In the genomic region with DNA sequence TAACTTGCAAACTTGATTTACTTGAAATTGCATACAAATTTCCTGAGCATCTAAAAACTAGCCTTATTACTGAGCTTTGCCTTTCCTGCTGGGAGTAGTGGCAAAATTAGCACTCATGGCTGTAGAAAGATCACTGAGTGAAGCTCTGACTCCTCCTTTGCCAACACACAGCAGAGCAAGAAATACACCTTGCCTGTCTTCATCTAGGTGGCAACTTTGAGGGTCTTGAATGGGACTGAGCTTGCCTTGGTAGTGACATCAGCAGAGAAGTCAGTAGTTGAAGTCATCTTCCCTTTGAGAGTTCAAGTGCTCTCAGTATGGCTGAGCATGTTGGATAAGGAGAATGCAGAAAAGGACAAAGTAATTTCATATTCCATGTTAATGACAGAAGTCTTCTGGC, we compare ENCODE assay signal across 20 cellular contexts. TPM values are rescaled to one million over a fixed set of nuclear protein-coding genes. Genes with fewer than 3 reads are reported as not detected.
DNase-seq lines count a peak whose midpoint lies in the region; ATAC-seq and TF ChIP-seq lines count a peak whose summit lies in the region.
"Had no signal": no experiment of that assay in that cellular context is flagged by ENCODE, and none has a peak within 500 bp of the region (broad histone marks: within the 10 kb centered on the region; RNA-seq: fewer than 3 reads in every experiment).

No MANE protein-coding gene starts in this region.

- intact Hi-C loops in activated CD4-positive, alpha-beta T cell treated with anti-CD3 and anti-CD28 coated beads, Interleukin-2, amount 10 ng/mL, durations not matched to agents 24 days and 14 days (cut with micrococcal nuclease), result no loop called here
- intact Hi-C loops in OCI-LY7 (cut with micrococcal nuclease; ENCODE audit: unreplicated experiment), result no loop called here
- intact Hi-C loops in CD4-positive, alpha-beta T cell (cut with DNase I, micrococcal nuclease), result loop anchor here in 1 of 2 experiments (10.0 kb wide), 1 partner anchor 1124 kb away; a partner anchor contains a TSS

- H3K27ac ChIP-seq in BLaER1 treated with 17β-estradiol and CSF1 and Interleukin-3, amounts not matched to agents 10 nM and 100 nM, result no peak overlapping the region
- H3K27ac ChIP-seq in OCI-LY7 (ENCODE audit: low read depth, low read length, poor library complexity, severe bottlenecking), result no peak overlapping the region
- no peak overlapping the region for H3K27ac ChIP-seq in CD4-positive, alpha-beta T cell (ENCODE audit: low read depth, low read length)
- H3K27ac ChIP-seq: epithelial cell of prostate, left ventricle myocardium inferior, SJCRH30, tibial artery had no signal

- H3K4me3 ChIP-seq in BLaER1 treated with 17β-estradiol and CSF1 and Interleukin-3, amounts not matched to agents 10 nM and 100 nM, result no peak overlapping the region
- peak overlapping the region; percentile 81 for H3K4me3 ChIP-seq in OCI-LY7 (ENCODE audit: low read depth, low read length, poor library complexity, severe bottlenecking)
- H3K4me3 ChIP-seq: left ventricle myocardium inferior, SJCRH30, tibial artery had no signal

- H3K9ac ChIP-seq in BLaER1 treated with 17β-estradiol and CSF1 and Interleukin-3, amounts not matched to agents 10 nM and 100 nM, result peak overlapping the region in 2 of 11 experiments; percentile 0 to 34; a peak in 5 of 22 replicates

- H3K9me3 Mint-ChIP-seq in activated CD4-positive, alpha-beta T cell treated with anti-CD3 and anti-CD28 coated beads, Interleukin-2, amount 10 ng/mL, durations not matched to agents 24 days and 14 days, result no peaks in the 10 kb centered on the region
- H3K9me3 Mint-ChIP-seq in activated naive CD8-positive, alpha-beta T cell treated with anti-CD3 and anti-CD28 coated beads, Interleukin-2, amount 50 U/mL, for 24 hours, result no peaks in the 10 kb centered on the region
- no peaks in the 10 kb centered on the region for H3K9me3 Mint-ChIP-seq in CD4-positive, alpha-beta T cell

- H3K36me3 ChIP-seq in BLaER1 treated with 17β-estradiol and CSF1 and Interleukin-3, amounts not matched to agents 10 nM and 100 nM, result peaks cover 0 to 100% (median 94%) of the 10 kb centered on the region in 11 experiments; a peak in 18 of 22 replicates
- H3K36me3 ChIP-seq in OCI-LY7 (ENCODE audit: insufficient read depth, low read length), result peaks cover 100% of the 10 kb centered on the region
- H3K36me3 ChIP-seq: left ventricle myocardium inferior, tibial artery had no signal

- H3K27me3 ChIP-seq in BLaER1 treated with 17β-estradiol and CSF1 and Interleukin-3, amounts not matched to agents 10 nM and 100 nM, result no peaks in the 10 kb centered on the region
- H3K27me3 ChIP-seq in CD4-positive, alpha-beta T cell (ENCODE audit: control insufficient read depth, insufficient read depth, low read length), result peaks cover 4% of the 10 kb centered on the region
- H3K27me3 ChIP-seq: SJCRH30 had no signal

- peaks cover 0 to 99% (median 94%) of the 10 kb centered on the region in 11 experiments; a peak in 16 of 22 replicates for H4K20me1 ChIP-seq in BLaER1 treated with 17β-estradiol and CSF1 and Interleukin-3, amounts not matched to agents 10 nM and 100 nM
- H4K20me1 ChIP-seq in OCI-LY7 (ENCODE audit: insufficient read depth, low read length), result peaks cover 64% of the 10 kb centered on the region

- peaks cover 84% of the 10 kb centered on the region for H3K79me2 ChIP-seq in OCI-LY7 (ENCODE audit: insufficient read depth, low read depth, low read length)

- no peak overlapping the region for H2AFZ ChIP-seq in OCI-LY7 (ENCODE audit: low read length)

- H3K9me3 ChIP-seq in BLaER1 treated with 17β-estradiol and CSF1 and Interleukin-3, amounts not matched to agents 10 nM and 100 nM (replicated peaks in 1 of 11), result no peaks in the 10 kb centered on the region
- H3K9me3 ChIP-seq in OCI-LY7 (ENCODE audit: low read length), result no peaks in the 10 kb centered on the region
- H3K9me3 ChIP-seq in CD4-positive, alpha-beta T cell (ENCODE audit: control insufficient read depth, low read length), result no peaks in the 10 kb centered on the region
- H3K9me3 ChIP-seq: left ventricle myocardium inferior, SJCRH30, tibial artery had no signal

- peak overlapping the region; percentile 66 for H3K4me3 Mint-ChIP-seq in activated CD4-positive, alpha-beta T cell treated with anti-CD3 and anti-CD28 coated beads, Interleukin-2, amount 10 ng/mL, durations not matched to agents 24 days and 14 days
- peak overlapping the region; percentile 15 for H3K4me3 Mint-ChIP-seq in activated naive CD8-positive, alpha-beta T cell treated with anti-CD3 and anti-CD28 coated beads, Interleukin-2, amount 50 U/mL, for 24 hours
- H3K4me3 Mint-ChIP-seq in CD4-positive, alpha-beta T cell, result no peak overlapping the region

- no peak for ATAC-seq in activated naive CD8-positive, alpha-beta T cell treated with anti-CD3 and anti-CD28 coated beads, Interleukin-2, amount 50 U/mL, for 24 hours
- no peak for ATAC-seq in CD4-positive, alpha-beta T cell (ENCODE audit: poor library complexity)

- H3K4me1 ChIP-seq in BLaER1 treated with 17β-estradiol and CSF1 and Interleukin-3, amounts not matched to agents 10 nM and 100 nM, result peaks cover 25 to 72% (median 57%) of the 10 kb centered on the region in 10 experiments
- H3K4me1 ChIP-seq in OCI-LY7 (ENCODE audit: insufficient read depth, low read length, poor library complexity, severe bottlenecking), result peaks cover 74% of the 10 kb centered on the region

- POLR2A ChIA-PET in OCI-LY7 (lab: Charles Lee), result interaction anchor here (2.2 kb wide), 1 partner anchor 9 kb away, joined by 6 read pairs; no protein-coding TSS in a partner anchor
- POLR2A ChIA-PET in CD4-positive, alpha-beta T cell (lab: Charles Lee), result interaction anchor here (1.3 to 2.1 kb wide), 2 partner anchors 304 to 320 kb away, joined by 4 to 5 read pairs; a partner anchor contains a TSS

- peak overlapping the region; percentile 69 for H3K27ac Mint-ChIP-seq in activated CD4-positive, alpha-beta T cell treated with anti-CD3 and anti-CD28 coated beads, Interleukin-2, amount 10 ng/mL, durations not matched to agents 24 days and 14 days
- peak overlapping the region; percentile 5 for H3K27ac Mint-ChIP-seq in activated naive CD8-positive, alpha-beta T cell treated with anti-CD3 and anti-CD28 coated beads, Interleukin-2, amount 50 U/mL, for 24 hours
- no peak overlapping the region for H3K27ac Mint-ChIP-seq in CD4-positive, alpha-beta T cell

- DNase-seq in activated CD4-positive, alpha-beta T cell treated with anti-CD3 and anti-CD28 coated beads, Interleukin-2, amount 10 ng/mL, durations not matched to agents 24 days and 14 days, result no peak
- no peak for DNase-seq in activated CD4-positive, alpha-beta T cell treated with anti-CD3 and anti-CD28 coated beads for 1 hour
- DNase-seq in OCI-LY7 (ENCODE audit: low spot score) (no peak), NCI-H1092 (lab: John Stamatoyannopoulos, UW) (no peak)
- no peak for DNase-seq in activated naive CD8-positive, alpha-beta T cell treated with anti-CD3 and anti-CD28 coated beads, Interleukin-2, amount 50 U/mL, for 24 hours
- no peak for DNase-seq in stimulated activated CD4-positive, alpha-beta T cell treated with anti-CD3 and anti-CD28 coated beads, Interleukin-15, amount 100 ng/mL, for 24 hours
- DNase-seq in CD4-positive, alpha-beta T cell, result no peak
- DNase-seq: activated naive CD4-positive, alpha-beta T cell; AML-193; effector CD4-positive, alpha-beta T cell; IMR-90; islet precursor cell; left ventricle myocardium inferior; NCI-H2081; NCI-H2227 treated with DMSO at 0.1 percent for 48 hours; NCI-H69; SJCRH30 had no signal

- no peaks in the 10 kb centered on the region for H3K27me3 Mint-ChIP-seq in activated CD4-positive, alpha-beta T cell treated with anti-CD3 and anti-CD28 coated beads, Interleukin-2, amount 10 ng/mL, durations not matched to agents 24 days and 14 days
- H3K27me3 Mint-ChIP-seq in activated naive CD8-positive, alpha-beta T cell treated with anti-CD3 and anti-CD28 coated beads, Interleukin-2, amount 50 U/mL, for 24 hours, result no peaks in the 10 kb centered on the region
- H3K27me3 Mint-ChIP-seq in CD4-positive, alpha-beta T cell, result peaks cover 11% of the 10 kb centered on the region

- H3K4me1 Mint-ChIP-seq in activated CD4-positive, alpha-beta T cell treated with anti-CD3 and anti-CD28 coated beads, Interleukin-2, amount 10 ng/mL, durations not matched to agents 24 days and 14 days, result peaks cover 62% of the 10 kb centered on the region
- peaks cover 53% of the 10 kb centered on the region for H3K4me1 Mint-ChIP-seq in activated naive CD8-positive, alpha-beta T cell treated with anti-CD3 and anti-CD28 coated beads, Interleukin-2, amount 50 U/mL, for 24 hours
- peaks cover 12% of the 10 kb centered on the region for H3K4me1 Mint-ChIP-seq in CD4-positive, alpha-beta T cell (ENCODE audit: low read depth)

- TF ChIP-seq CTCF in OCI-LY7 (conservative IDR thresholded peaks at IDR 0.05; ENCODE audit: low read length), result no peak
- no peak for TF ChIP-seq CTCF in CD4-positive, alpha-beta T cell (IDR thresholded peaks at IDR 0.05)

- H3K9me2 ChIP-seq in OCI-LY7 (ENCODE audit: insufficient read depth, low read length), result no peaks in the 10 kb centered on the region

- H3K4me2 ChIP-seq in BLaER1 treated with 17β-estradiol and CSF1 and Interleukin-3, amounts not matched to agents 10 nM and 100 nM, result peak overlapping the region in 10 of 11 experiments; percentile 2 to 100 (median 56); a peak in 15 of 22 replicates
- peak overlapping the region; percentile 84 for H3K4me2 ChIP-seq in OCI-LY7 (ENCODE audit: low read length)

- CTCF ChIA-PET in OCI-LY7 (lab: Charles Lee; ENCODE audit: unreplicated experiment), result no interaction called here
- CTCF ChIA-PET in CD4-positive, alpha-beta T cell (lab: Charles Lee), result interaction anchor here (1.5 kb wide), 1 partner anchor 280 kb away, joined by 3 read pairs; no protein-coding TSS in a partner anchor

- BruUV-seq in OCI-LY7 (replicated peaks; lab: Mats Ljungman, UMichigan), result no TSS peak

- H3K36me3 Mint-ChIP-seq in activated CD4-positive, alpha-beta T cell treated with anti-CD3 and anti-CD28 coated beads, Interleukin-2, amount 10 ng/mL, durations not matched to agents 24 days and 14 days (ENCODE audit: low read depth), result peaks cover 84% of the 10 kb centered on the region
- H3K36me3 Mint-ChIP-seq in activated naive CD8-positive, alpha-beta T cell treated with anti-CD3 and anti-CD28 coated beads, Interleukin-2, amount 50 U/mL, for 24 hours (ENCODE audit: low read depth), result peaks cover 95% of the 10 kb centered on the region
- H3K36me3 Mint-ChIP-seq in CD4-positive, alpha-beta T cell (ENCODE audit: low read depth), result no peaks in the 10 kb centered on the region

RNA-seq across cellular contexts. Expression of a gene that starts 5.9 kb away (rescaled TPM):
- 378 and 383 TPM in 2 replicates for total RNA-seq in activated CD4-positive, alpha-beta T cell treated with anti-CD3 and anti-CD28 coated beads, Interleukin-2, amount 10 ng/mL, durations not matched to agents 24 days and 14 days
- total RNA-seq in OCI-LY7 (2014; rRNA removed; shearing (Covaris generic)), result 181 and 222 TPM in 2 replicates
- 313 and 324 TPM in 2 replicates for total RNA-seq in OCI-LY7 (2022)
- total RNA-seq in CD4-positive, alpha-beta T cell, result 1 to 10 TPM; 1.4 to 1.6 TPM

RNA-seq across cellular contexts. Expression of a gene that starts 48.2 kb away (rescaled TPM):
- total RNA-seq in activated CD4-positive, alpha-beta T cell treated with anti-CD3 and anti-CD28 coated beads, Interleukin-2, amount 10 ng/mL, durations not matched to agents 24 days and 14 days, result 0.24 and 0.63 TPM in 2 replicates
- total RNA-seq in OCI-LY7 (2014; rRNA removed; shearing (Covaris generic)), result not detected in 2 replicates
- total RNA-seq in OCI-LY7 (2022), result 0.17 and 0.68 TPM in 2 replicates
- total RNA-seq in CD4-positive, alpha-beta T cell, result not detected
- total RNA-seq: SJCRH30 had no signal

Comparison
In these comparisons a context has a peak if more than half of its experiments do, and no peak if none do; other contexts are left out.
1. RNA of a gene that starts 5.9 kb away (total RNA-seq): 378 to 383 TPM in activated CD4-positive, alpha-beta T cell treated with anti-CD3 and anti-CD28 coated beads, Interleukin-2, amount 10 ng/mL, durations not matched to agents 24 days and 14 days and 181 to 324 TPM in OCI-LY7; 1.4 to 1.6 TPM in CD4-positive, alpha-beta T cell; every median in the first group is over 10 times any median in the second.